11 cellular contexts compared by ENCODE assay signal in genomic region chr2:102025583-102026267, GRCh38.
DNase-seq lines count a peak whose midpoint lies in the region; ATAC-seq, FAIRE-seq and TF ChIP-seq lines count a peak whose summit lies in the region.
"Had no signal": no experiment of that assay in that cellular context is flagged by ENCODE, and none has a peak within 500 bp of the region (broad histone marks: within the 10 kb centered on the region; RNA-seq: fewer than 3 reads in every experiment).

No MANE protein-coding gene starts in this region.

- in situ Hi-C loops in KBM-7 (cut with MboI; ENCODE audit: low pct_unique_long_range_greater_than_20kb, low sequenced_read_pairs): no loop called here

- H3K4me1 Mint-ChIP-seq in nephron: peaks cover 59% of the 10 kb centered on the region

- H3K4me3 Mint-ChIP-seq in nephron: no peak overlapping the region

- no peak for TF ChIP-seq CTCF in nephron (IDR thresholded peaks at IDR 0.05; ENCODE audit: unreplicated experiment in 3 of 3)

- DNase-seq in GM18507 (ENCODE audit: extremely low spot score, insufficient read length, low read depth) (no peak), SHP77 (lab: John Stamatoyannopoulos, UW) (no peak), KG1 (lab: John Stamatoyannopoulos, UW) (no peak), KBM-7 (no peak), NCI-H69 (lab: John Stamatoyannopoulos, UW) (no peak)
- DNase-seq: NCI-H1105 treated with DMSO at 0.1 percent for 48 hours had no signal

- ATAC-seq in GM21619 (IDR thresholded peaks at IDR 0.05; ENCODE audit: unreplicated experiment) (peak; percentile 57), HG03432 (IDR thresholded peaks at IDR 0.05; ENCODE audit: unreplicated experiment) (peak; percentile 66)

- peak; percentile 78 for FAIRE-seq in GM18507 (lab: Jason Lieb, UNC)
- FAIRE-seq: colon had no signal

- peak overlapping the region; percentile 90 to 92 (median 90) for H3K27ac Mint-ChIP-seq in nephron
- H3K27ac Mint-ChIP-seq: progenitor cell of endocrine pancreas had no signal

- no peaks in the 10 kb centered on the region for H3K36me3 Mint-ChIP-seq in nephron (ENCODE audit: low read depth)

- H3K9me3 Mint-ChIP-seq in nephron: peaks cover 2% of the 10 kb centered on the region

- no peaks in the 10 kb centered on the region for H3K27me3 Mint-ChIP-seq in nephron (ENCODE audit: low read depth)
- H3K27me3 Mint-ChIP-seq: progenitor cell of endocrine pancreas had no signal
